In the genomic region with DNA sequence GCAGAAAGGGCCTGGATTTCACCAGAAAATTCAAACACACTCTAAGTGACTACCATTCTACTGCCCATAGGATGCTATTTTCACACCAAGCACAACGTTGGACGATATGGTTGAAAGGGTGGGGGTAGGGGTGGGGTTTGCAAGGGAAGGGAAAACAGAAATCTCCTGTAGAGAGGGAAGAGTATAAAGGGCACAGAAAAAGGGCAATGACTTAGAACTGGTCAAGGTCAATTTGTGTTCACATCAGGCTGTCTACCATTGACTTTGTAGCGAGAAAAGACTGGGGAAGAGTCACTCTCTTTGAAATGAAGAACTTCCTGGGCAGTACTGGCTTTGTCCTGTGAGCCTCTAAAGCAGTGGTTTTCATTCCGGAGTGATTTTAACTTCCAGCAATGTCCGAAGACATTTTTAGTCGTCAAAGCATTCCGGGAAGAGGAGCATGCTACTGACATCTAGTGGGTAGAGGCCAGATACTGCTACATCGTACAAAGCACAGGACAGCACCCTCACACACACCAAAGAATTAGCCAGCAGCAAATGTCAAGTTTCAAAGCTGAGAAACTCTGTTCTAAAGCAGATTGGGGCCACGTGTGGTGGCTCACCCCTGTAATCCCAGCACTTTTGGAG, we compare ENCODE assay signal across 8 cellular contexts. TPM values are rescaled to one million over a fixed set of nuclear protein-coding genes. Genes with fewer than 3 reads are reported as not detected.
A peak's percentile ranks its signal among the peaks of the same experiment; 100 is the strongest.
DNase-seq lines count a peak whose midpoint lies in the region; ATAC-seq and TF ChIP-seq lines count a peak whose summit lies in the region.

No MANE protein-coding gene starts in this region.

- no peaks in the 10 kb centered on the region for H3K9me3 ChIP-seq in OCI-LY7 (ENCODE audit: low read length)

- BruUV-seq in OCI-LY7 (replicated peaks; lab: Mats Ljungman, UMichigan): no TSS peak

- no peak overlapping the region for H2AFZ ChIP-seq in OCI-LY7 (ENCODE audit: low read length)

- no peak overlapping the region for H3K4me3 Mint-ChIP-seq in activated CD8-positive, alpha-beta memory T cell treated with anti-CD3 and anti-CD28 coated beads, Interleukin-2, amount 10 ng/mL, durations not matched to agents 7 days and 5 days
- no peak overlapping the region for H3K4me3 Mint-ChIP-seq in stimulated activated naive CD8-positive, alpha-beta T cell treated with anti-CD3 and anti-CD28 coated beads, Interleukin-15, amount 100 ng/mL, for 72 hours

- no peaks in the 10 kb centered on the region for H4K20me1 ChIP-seq in OCI-LY7 (ENCODE audit: insufficient read depth, low read length)

- H3K9me2 ChIP-seq in OCI-LY7 (ENCODE audit: insufficient read depth, low read length): no peaks in the 10 kb centered on the region

- CTCF ChIA-PET in activated CD8-positive, alpha-beta memory T cell treated with anti-CD3 and anti-CD28 coated beads, Interleukin-2, amount 10 ng/mL, durations not matched to agents 7 days and 5 days (lab: Charles Lee): interaction anchor here (0.9 to 1.7 kb wide), 3 partner anchors 9 to 149 kb away, joined by 3 to 8 read pairs (median 3); no protein-coding TSS in a partner anchor
- CTCF ChIA-PET in OCI-LY7 (lab: Charles Lee; ENCODE audit: unreplicated experiment): no interaction called here

- no peak for DNase-seq in activated CD8-positive, alpha-beta memory T cell treated with anti-CD3 and anti-CD28 coated beads, Interleukin-2, amount 10 ng/mL, durations not matched to agents 7 days and 5 days
- DNase-seq in activated CD8-positive, alpha-beta memory T cell treated with anti-CD3 and anti-CD28 coated beads, Interleukin-2, amount 50 U/mL, for 4 hours: no peak
- DNase-seq in OCI-LY7 (ENCODE audit: low spot score) (no peak), fibroblast of pulmonary artery (ENCODE audit: low read depth) (peak; percentile 60)
- DNase-seq in stimulated activated naive CD8-positive, alpha-beta T cell treated with anti-CD3 and anti-CD28 coated beads, Interleukin-15, amount 100 ng/mL, for 72 hours: no peak

- no peaks in the 10 kb centered on the region for H3K79me2 ChIP-seq in OCI-LY7 (ENCODE audit: insufficient read depth, low read depth, low read length)

- H3K4me2 ChIP-seq in OCI-LY7 (ENCODE audit: low read length): no peak overlapping the region

- peak overlapping the region; percentile 52 for H3K27ac Mint-ChIP-seq in activated CD8-positive, alpha-beta memory T cell treated with anti-CD3 and anti-CD28 coated beads, Interleukin-2, amount 10 ng/mL, durations not matched to agents 7 days and 5 days
- peak overlapping the region; percentile 48 to 65 for H3K27ac Mint-ChIP-seq in stimulated activated naive CD8-positive, alpha-beta T cell treated with anti-CD3 and anti-CD28 coated beads, Interleukin-15, amount 100 ng/mL, for 72 hours

- TF ChIP-seq CTCF in OCI-LY7 (conservative IDR thresholded peaks at IDR 0.05; ENCODE audit: low read length): peak; percentile 41; the same call in 1 of the 2 replicates
- TF ChIP-seq CTCF in fibroblast of pulmonary artery (IDR thresholded peaks at IDR 0.05; ENCODE audit: low read length, missing control alignments): peak; percentile 55

- intact Hi-C loops in OCI-LY7 (cut with micrococcal nuclease; ENCODE audit: unreplicated experiment): no loop called here

- no peaks in the 10 kb centered on the region for H3K4me1 ChIP-seq in OCI-LY7 (ENCODE audit: insufficient read depth, low read length, poor library complexity, severe bottlenecking)

- no peaks in the 10 kb centered on the region for H3K36me3 ChIP-seq in OCI-LY7 (ENCODE audit: insufficient read depth, low read length)

- no peaks in the 10 kb centered on the region for H3K9me3 Mint-ChIP-seq in activated CD8-positive, alpha-beta memory T cell treated with anti-CD3 and anti-CD28 coated beads, Interleukin-2, amount 10 ng/mL, durations not matched to agents 7 days and 5 days (ENCODE audit: low read depth)
- no peaks in the 10 kb centered on the region for H3K9me3 Mint-ChIP-seq in stimulated activated naive CD8-positive, alpha-beta T cell treated with anti-CD3 and anti-CD28 coated beads, Interleukin-15, amount 100 ng/mL, for 72 hours

- peak; percentile 39 for ATAC-seq in activated CD8-positive, alpha-beta memory T cell treated with anti-CD3 and anti-CD28 coated beads, Interleukin-2, amount 10 ng/mL, durations not matched to agents 7 days and 5 days
- no peak for ATAC-seq in stimulated activated naive CD8-positive, alpha-beta T cell treated with anti-CD3 and anti-CD28 coated beads, Interleukin-15, amount 100 ng/mL, for 72 hours
- ATAC-seq in HG03175 (IDR thresholded peaks at IDR 0.05; ENCODE audit: unreplicated experiment) (no peak), GM19455 (IDR thresholded peaks at IDR 0.05; ENCODE audit: unreplicated experiment) (no peak), GM18498 (IDR thresholded peaks at IDR 0.05; ENCODE audit: unreplicated experiment) (no peak)

- POLR2A ChIA-PET in OCI-LY7 (lab: Charles Lee): no interaction called here

- H3K4me1 Mint-ChIP-seq in activated CD8-positive, alpha-beta memory T cell treated with anti-CD3 and anti-CD28 coated beads, Interleukin-2, amount 10 ng/mL, durations not matched to agents 7 days and 5 days: peaks cover 17% of the 10 kb centered on the region
- peaks cover 11% of the 10 kb centered on the region for H3K4me1 Mint-ChIP-seq in stimulated activated naive CD8-positive, alpha-beta T cell treated with anti-CD3 and anti-CD28 coated beads, Interleukin-15, amount 100 ng/mL, for 72 hours

- no peak overlapping the region for H3K4me3 ChIP-seq in OCI-LY7 (ENCODE audit: low read depth, low read length, poor library complexity, severe bottlenecking)
- no peak overlapping the region for H3K4me3 ChIP-seq in fibroblast of pulmonary artery (replicated peaks; ENCODE audit: low read depth, low read length)

- H3K27ac ChIP-seq in OCI-LY7 (ENCODE audit: low read depth, low read length, poor library complexity, severe bottlenecking): no peak overlapping the region

- no peaks in the 10 kb centered on the region for H3K27me3 Mint-ChIP-seq in activated CD8-positive, alpha-beta memory T cell treated with anti-CD3 and anti-CD28 coated beads, Interleukin-2, amount 10 ng/mL, durations not matched to agents 7 days and 5 days
- no peaks in the 10 kb centered on the region for H3K27me3 Mint-ChIP-seq in stimulated activated naive CD8-positive, alpha-beta T cell treated with anti-CD3 and anti-CD28 coated beads, Interleukin-15, amount 100 ng/mL, for 72 hours

- H3K36me3 Mint-ChIP-seq in activated CD8-positive, alpha-beta memory T cell treated with anti-CD3 and anti-CD28 coated beads, Interleukin-2, amount 10 ng/mL, durations not matched to agents 7 days and 5 days: no peaks in the 10 kb centered on the region

RNA-seq across cellular contexts. Expression of a gene that starts 48.4 kb away (rescaled TPM):
- total RNA-seq in activated CD8-positive, alpha-beta memory T cell treated with anti-CD3 and anti-CD28 coated beads, Interleukin-2, amount 10 ng/mL, durations not matched to agents 7 days and 5 days: under 1 TPM; 0.19 to 0.47 TPM
- not detected in 2 replicates for total RNA-seq in OCI-LY7 (2014; rRNA removed; shearing (Covaris generic))
- total RNA-seq in OCI-LY7 (2022): not detected in 2 replicates
